In genomic region chr19:11849264-11849615, GRCh38 we compare ENCODE assay signal across 8 cellular contexts. TPM values are rescaled to one million over a fixed set of nuclear protein-coding genes. Genes with fewer than 3 reads are reported as not detected.
A peak's percentile ranks its signal among the peaks of the same experiment; 100 is the strongest.
DNase-seq lines count a peak whose midpoint lies in the region; ATAC-seq and TF ChIP-seq lines count a peak whose summit lies in the region.

No MANE protein-coding gene starts in this region.

- H3K9me3 ChIP-seq in DOHH2 (ENCODE audit: control insufficient read depth, insufficient read depth, low read length) = peaks cover 5% of the 10 kb centered on the region; the same call in 1 of the 2 replicates
- H3K9me3 ChIP-seq in subcutaneous abdominal adipose tissue (ENCODE audit: control insufficient read depth in 5 of 5, low read length in 5 of 5) = no peaks in the 10 kb centered on the region

- peak overlapping the region; percentile 70 for H3K27ac Mint-ChIP-seq in activated T-helper 17 cell treated with anti-CD3 and anti-CD28 coated beads, Interleukin-2, amount 50 U/mL, for 72 hours

- H4K20me1 ChIP-seq in DOHH2 (ENCODE audit: control insufficient read depth, insufficient read depth, low read depth, low read length) = no peaks in the 10 kb centered on the region

- peaks cover 6% of the 10 kb centered on the region for H3K4me1 Mint-ChIP-seq in activated T-helper 17 cell treated with anti-CD3 and anti-CD28 coated beads, Interleukin-2, amount 50 U/mL, for 72 hours

- DNase-seq in kidney tubule cell (ENCODE audit: low spot score) (peak; percentile 7), AG20443 (ENCODE audit: low spot score) (no peak)
- DNase-seq in stimulated activated CD4-positive, alpha-beta T cell treated with anti-CD3 and anti-CD28 coated beads, Interleukin-4, amount 100 ng/mL, for 4 hours = no peak
- no peak for DNase-seq in activated CD8-positive, alpha-beta memory T cell treated with anti-CD3 and anti-CD28 coated beads, Interleukin-2, amount 50 U/mL, for 4 hours

- H3K36me3 ChIP-seq in DOHH2 (ENCODE audit: control insufficient read depth, low read length) (peaks cover 34% of the 10 kb centered on the region), subcutaneous abdominal adipose tissue (ENCODE audit: control insufficient read depth in 5 of 5, insufficient read depth in 5 of 5, low read length in 5 of 5) (no peaks in the 10 kb centered on the region)

- no peaks in the 10 kb centered on the region for H3F3A ChIP-seq in DOHH2 (ENCODE audit: control insufficient read depth, insufficient read depth)

- H3K27me3 Mint-ChIP-seq in activated T-helper 17 cell treated with anti-CD3 and anti-CD28 coated beads, Interleukin-2, amount 50 U/mL, for 72 hours = no peaks in the 10 kb centered on the region

- H3K9ac ChIP-seq in subcutaneous abdominal adipose tissue (ENCODE audit: low read length in 5 of 5) = peak overlapping the region in 3 of 5 donors; percentile 51 to 66 (median 52)

- peak overlapping the region; percentile 63 for H3K27ac ChIP-seq in DOHH2 (ENCODE audit: low read depth, low read length)
- no peak overlapping the region for H3K27ac ChIP-seq in subcutaneous abdominal adipose tissue (ENCODE audit: low read depth, low read length)

- no peak for TF ChIP-seq CTCF in DOHH2 (IDR thresholded peaks at IDR 0.05; ENCODE audit: low read depth, low read length, poor library complexity, severe bottlenecking)

- peaks cover 54% of the 10 kb centered on the region for H3K79me2 ChIP-seq in DOHH2 (ENCODE audit: control insufficient read depth, low read length)

- H3K4me3 ChIP-seq in DOHH2 (ENCODE audit: low read length) (peak overlapping the region; percentile 99), subcutaneous abdominal adipose tissue (ENCODE audit: low read depth in 1 of 5, low read length in 5 of 5) (peak overlapping the region in 4 of 5 donors; percentile 55 to 74 (median 67))

- H3K36me3 Mint-ChIP-seq in activated T-helper 17 cell treated with anti-CD3 and anti-CD28 coated beads, Interleukin-2, amount 50 U/mL, for 72 hours (ENCODE audit: low read depth) = peaks cover 18% of the 10 kb centered on the region

- no peaks in the 10 kb centered on the region for H3K9me2 ChIP-seq in DOHH2 (replicated peaks; ENCODE audit: control insufficient read depth, low read length)

- peak; percentile 18 for ATAC-seq in HG02973 (IDR thresholded peaks at IDR 0.05; ENCODE audit: unreplicated experiment)
- peak; percentile 5 for ATAC-seq in activated T-helper 17 cell treated with anti-CD3 and anti-CD28 coated beads, Interleukin-2, amount 50 U/mL, for 72 hours (replicated peaks)

- H3K9me3 Mint-ChIP-seq in activated T-helper 17 cell treated with anti-CD3 and anti-CD28 coated beads, Interleukin-2, amount 50 U/mL, for 72 hours = no peaks in the 10 kb centered on the region

- H3K27me3 ChIP-seq in DOHH2 (ENCODE audit: control insufficient read depth, low read length) (no peaks in the 10 kb centered on the region), subcutaneous abdominal adipose tissue (ENCODE audit: control insufficient read depth in 5 of 5, insufficient read depth in 4 of 5, low read length in 5 of 5) (peaks cover 0 to 3% (median 0%) of the 10 kb centered on the region in 5 donors)

- peak overlapping the region; percentile 91 for H3K4me3 Mint-ChIP-seq in activated T-helper 17 cell treated with anti-CD3 and anti-CD28 coated beads, Interleukin-2, amount 50 U/mL, for 72 hours

- peak overlapping the region; percentile 87 for H3K4me2 ChIP-seq in DOHH2 (ENCODE audit: low read length)

- peaks cover 22% of the 10 kb centered on the region for H3K4me1 ChIP-seq in DOHH2 (ENCODE audit: control insufficient read depth, low read length)
- peaks cover 0 to 19% (median 14%) of the 10 kb centered on the region in 5 donors for H3K4me1 ChIP-seq in subcutaneous abdominal adipose tissue (ENCODE audit: control insufficient read depth in 5 of 5, insufficient read depth in 5 of 5, low read length in 5 of 5)

RNA-seq across cellular contexts. Expression of gene ZNF439, which starts 0.7 kb away (rescaled TPM):
- 10 to 100 TPM in 1 of 2 donors, 1 to 10 TPM in 1; 4.3 to 16.5 TPM for total RNA-seq in activated T-helper 17 cell treated with anti-CD3 and anti-CD28 coated beads, Interleukin-2, amount 50 U/mL, for 72 hours

RNA-seq across cellular contexts. Expression of gene ZNF440, which starts 35.2 kb away (rescaled TPM):
- 1 to 10 TPM; 8.7 to 9.0 TPM for total RNA-seq in activated T-helper 17 cell treated with anti-CD3 and anti-CD28 coated beads, Interleukin-2, amount 50 U/mL, for 72 hours

RNA-seq across cellular contexts. Expression of gene ZNF69, which starts 38.3 kb away (rescaled TPM):
- total RNA-seq in activated T-helper 17 cell treated with anti-CD3 and anti-CD28 coated beads, Interleukin-2, amount 50 U/mL, for 72 hours = 1 to 10 TPM; 1.5 to 1.9 TPM

RNA-seq across cellular contexts. Expression of gene ZNF491, which starts 50.9 kb away (rescaled TPM):
- total RNA-seq in activated T-helper 17 cell treated with anti-CD3 and anti-CD28 coated beads, Interleukin-2, amount 50 U/mL, for 72 hours = under 1 TPM; 0.50 to 0.52 TPM
